12 cellular contexts compared by ENCODE assay signal in genomic region chr5:40499514-40500273, GRCh38.
"Had no signal": no experiment of that assay in that cellular context is flagged by ENCODE, and none has a peak within 500 bp of the region (broad histone marks: within the 10 kb centered on the region; RNA-seq: fewer than 3 reads in every experiment).

No MANE protein-coding gene starts in this region.

- ATAC-seq: activated naive CD8-positive, alpha-beta T cell treated with anti-CD3 and anti-CD28 coated beads, Interleukin-2, amount 50 U/mL, for 24 hours; heart left ventricle had no signal

- H3K36me3 ChIP-seq: cardiac muscle cell, heart left ventricle, left ventricle myocardium inferior, transverse colon had no signal

- DNase-seq: activated B cell treated with CpG ODN at 0.5 μM for 24 hours; activated CD4-positive, alpha-beta T cell treated with anti-CD3 and anti-CD28 coated beads, Interleukin-2, amount 50 U/mL, for 1 hour; activated naive CD8-positive, alpha-beta T cell treated with anti-CD3 and anti-CD28 coated beads, Interleukin-2, amount 50 U/mL, for 24 hours; activated T-cell treated with anti-CD3 and anti-CD28 coated beads, Interleukin-2, amount 50 U/mL, for 4 hours; heart left ventricle; left ventricle myocardium inferior; posterior cingulate gyrus; transverse colon had no signal

- H3K27ac ChIP-seq: cardiac muscle cell, left ventricle myocardium inferior, SK-N-MC, transverse colon had no signal

- H3K4me1 ChIP-seq: left ventricle myocardium inferior had no signal

- H3K9me3 ChIP-seq: heart left ventricle, left ventricle myocardium inferior, transverse colon had no signal

- H3K27ac Mint-ChIP-seq: activated B cell treated with CpG ODN at 0.5 μM for 24 hours; activated naive CD8-positive, alpha-beta T cell treated with anti-CD3 and anti-CD28 coated beads, Interleukin-2, amount 50 U/mL, for 24 hours; T-helper 1 cell treated with Interleukin-12 subunit alpha and Interleukin-12 subunit beta and Interleukin-4 antibody, amounts not matched to agents 30 μg/mL and 1 μg/mL, for 36 hours had no signal

- H3K4me3 Mint-ChIP-seq: activated B cell treated with CpG ODN at 0.5 μM for 24 hours; activated naive CD8-positive, alpha-beta T cell treated with anti-CD3 and anti-CD28 coated beads, Interleukin-2, amount 50 U/mL, for 24 hours; activated T-cell treated with anti-CD3 and anti-CD28 coated beads, Interleukin-2, amount 50 U/mL, for 4 hours; T-helper 1 cell treated with Interleukin-12 subunit alpha and Interleukin-12 subunit beta and Interleukin-4 antibody, amounts not matched to agents 30 μg/mL and 1 μg/mL, for 36 hours had no signal

- H3K27me3 Mint-ChIP-seq: activated B cell treated with CpG ODN at 0.5 μM for 24 hours; activated naive CD8-positive, alpha-beta T cell treated with anti-CD3 and anti-CD28 coated beads, Interleukin-2, amount 50 U/mL, for 24 hours had no signal

- H3K4me3 ChIP-seq: cardiac muscle cell, heart left ventricle, left ventricle myocardium inferior, SK-N-MC, skin epidermis, transverse colon had no signal

- H3K27me3 ChIP-seq: heart left ventricle, transverse colon had no signal

- H3K9me3 Mint-ChIP-seq: activated B cell treated with CpG ODN at 0.5 μM for 24 hours; activated T-cell treated with anti-CD3 and anti-CD28 coated beads, Interleukin-2, amount 50 U/mL, for 4 hours; T-helper 1 cell treated with Interleukin-12 subunit alpha and Interleukin-12 subunit beta and Interleukin-4 antibody, amounts not matched to agents 30 μg/mL and 1 μg/mL, for 36 hours had no signal
